In the genomic region with DNA sequence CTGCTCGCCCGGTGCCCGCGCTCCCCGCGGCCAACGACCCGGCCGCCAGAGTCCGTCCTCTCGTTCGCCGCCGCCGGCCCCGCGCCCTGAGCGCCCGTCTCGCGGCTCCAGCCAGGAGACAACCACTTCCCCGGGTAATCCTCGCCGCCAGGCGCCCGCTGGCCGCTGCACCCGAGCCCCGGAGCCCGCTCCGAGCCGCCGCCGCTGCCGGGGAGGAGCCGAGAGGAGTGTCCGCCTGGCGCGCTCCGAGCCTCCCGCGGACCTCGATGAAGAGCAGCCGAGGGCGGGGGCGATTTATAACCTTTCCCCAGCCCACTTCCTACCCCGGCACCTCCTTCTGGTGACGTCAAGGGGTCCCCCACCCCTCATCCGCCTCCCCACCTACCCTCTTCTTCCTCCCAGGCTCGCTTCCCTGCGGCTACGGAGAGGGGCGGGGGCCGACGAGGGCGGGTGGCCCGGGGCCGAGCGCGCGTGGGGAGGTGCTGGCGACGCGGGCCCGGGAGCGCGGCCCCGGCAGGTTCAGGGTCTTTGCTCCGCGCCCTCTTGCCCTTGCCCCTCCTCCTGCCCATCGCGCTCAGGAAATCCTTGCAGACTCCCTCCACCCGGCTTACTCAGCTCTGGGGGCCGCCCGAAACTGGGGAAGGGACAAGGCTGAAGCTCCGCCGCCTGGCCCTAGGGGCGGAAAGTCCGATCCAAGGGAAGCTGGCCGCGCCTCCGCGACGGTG, we compare ENCODE assay signal across 1 cellular context.
TF ChIP-seq lines count a peak whose summit lies in the region.

A gene with protein sequence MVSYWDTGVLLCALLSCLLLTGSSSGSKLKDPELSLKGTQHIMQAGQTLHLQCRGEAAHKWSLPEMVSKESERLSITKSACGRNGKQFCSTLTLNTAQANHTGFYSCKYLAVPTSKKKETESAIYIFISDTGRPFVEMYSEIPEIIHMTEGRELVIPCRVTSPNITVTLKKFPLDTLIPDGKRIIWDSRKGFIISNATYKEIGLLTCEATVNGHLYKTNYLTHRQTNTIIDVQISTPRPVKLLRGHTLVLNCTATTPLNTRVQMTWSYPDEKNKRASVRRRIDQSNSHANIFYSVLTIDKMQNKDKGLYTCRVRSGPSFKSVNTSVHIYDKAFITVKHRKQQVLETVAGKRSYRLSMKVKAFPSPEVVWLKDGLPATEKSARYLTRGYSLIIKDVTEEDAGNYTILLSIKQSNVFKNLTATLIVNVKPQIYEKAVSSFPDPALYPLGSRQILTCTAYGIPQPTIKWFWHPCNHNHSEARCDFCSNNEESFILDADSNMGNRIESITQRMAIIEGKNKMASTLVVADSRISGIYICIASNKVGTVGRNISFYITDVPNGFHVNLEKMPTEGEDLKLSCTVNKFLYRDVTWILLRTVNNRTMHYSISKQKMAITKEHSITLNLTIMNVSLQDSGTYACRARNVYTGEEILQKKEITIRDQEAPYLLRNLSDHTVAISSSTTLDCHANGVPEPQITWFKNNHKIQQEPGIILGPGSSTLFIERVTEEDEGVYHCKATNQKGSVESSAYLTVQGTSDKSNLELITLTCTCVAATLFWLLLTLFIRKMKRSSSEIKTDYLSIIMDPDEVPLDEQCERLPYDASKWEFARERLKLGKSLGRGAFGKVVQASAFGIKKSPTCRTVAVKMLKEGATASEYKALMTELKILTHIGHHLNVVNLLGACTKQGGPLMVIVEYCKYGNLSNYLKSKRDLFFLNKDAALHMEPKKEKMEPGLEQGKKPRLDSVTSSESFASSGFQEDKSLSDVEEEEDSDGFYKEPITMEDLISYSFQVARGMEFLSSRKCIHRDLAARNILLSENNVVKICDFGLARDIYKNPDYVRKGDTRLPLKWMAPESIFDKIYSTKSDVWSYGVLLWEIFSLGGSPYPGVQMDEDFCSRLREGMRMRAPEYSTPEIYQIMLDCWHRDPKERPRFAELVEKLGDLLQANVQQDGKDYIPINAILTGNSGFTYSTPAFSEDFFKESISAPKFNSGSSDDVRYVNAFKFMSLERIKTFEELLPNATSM (N-terminal part only) (minus strand): TSS at position 268 of the 725 bp plus-strand sequence. CDS start 285 bp downstream, outside the sequence.

TF ChIP-seq in HepG2, 621 proteins besides CTCF, POLR2A, EP300 and RAD21 (continued from another document):
- TF ChIP-seq ZFP37 (CRISPR knock-in tag; IDR thresholded peaks at IDR 0.05; ENCODE audit: borderline replicate concordance): no peak
- TF ChIP-seq ZMAT3 (CRISPR knock-in tag; conservative IDR thresholded peaks at IDR 0.05): no peak
- TF ChIP-seq NCOA1 (CRISPR knock-in tag; IDR thresholded peaks at IDR 0.05): no peak
